Comparison of ENCODE assay signal across 23 cellular contexts in genomic region chr4:100889401-100889800, GRCh38.
A peak's percentile ranks its signal among the peaks of the same experiment; 100 is the strongest.
DNase-seq lines count a peak whose midpoint lies in the region; ATAC-seq and TF ChIP-seq lines count a peak whose summit lies in the region.
"Had no signal": no experiment of that assay in that cellular context is flagged by ENCODE, and none has a peak within 500 bp of the region (broad histone marks: within the 10 kb centered on the region; RNA-seq: fewer than 3 reads in every experiment).

No MANE protein-coding gene starts in this region.

- H3K4me2 ChIP-seq in KMS-11: peak overlapping the region; percentile 6; the same call in 1 of the 2 replicates

- no peaks in the 10 kb centered on the region for H3K36me3 ChIP-seq in KMS-11 (ENCODE audit: insufficient read depth)
- H3K36me3 ChIP-seq: breast epithelium, stomach had no signal

- H3K4me1 Mint-ChIP-seq in activated CD8-positive, alpha-beta memory T cell treated with anti-CD3 and anti-CD28 coated beads, Interleukin-2, amount 10 ng/mL, durations not matched to agents 7 days and 5 days: no peaks in the 10 kb centered on the region
- H3K4me1 Mint-ChIP-seq: CD8-positive, alpha-beta memory T cell; memory B cell; naive thymus-derived CD8-positive, alpha-beta T cell had no signal

- peak; percentile 85 for ATAC-seq in GM18858 (IDR thresholded peaks at IDR 0.05; ENCODE audit: unreplicated experiment)
- peak; percentile 57 for ATAC-seq in GM21528 (IDR thresholded peaks at IDR 0.05; ENCODE audit: low FRiP score, unreplicated experiment)
- ATAC-seq in HG02973 (IDR thresholded peaks at IDR 0.05; ENCODE audit: unreplicated experiment): peak; percentile 65
- ATAC-seq in GM18861 (IDR thresholded peaks at IDR 0.05; ENCODE audit: unreplicated experiment): no peak
- ATAC-seq in activated CD8-positive, alpha-beta memory T cell treated with anti-CD3 and anti-CD28 coated beads, Interleukin-2, amount 10 ng/mL, durations not matched to agents 7 days and 5 days: no peak
- no peak for ATAC-seq in GM19455 (IDR thresholded peaks at IDR 0.05; ENCODE audit: unreplicated experiment)
- ATAC-seq: naive thymus-derived CD8-positive, alpha-beta T cell; SK-N-SH treated with all-trans-retinoic acid at 6 μM for 48 hours had no signal

- no peak overlapping the region; the same call in 1 of the 2 replicates for H2AFZ ChIP-seq in KMS-11 (ENCODE audit: low read depth)

- CTCF ChIA-PET in activated CD8-positive, alpha-beta memory T cell treated with anti-CD3 and anti-CD28 coated beads, Interleukin-2, amount 10 ng/mL, durations not matched to agents 7 days and 5 days (lab: Charles Lee): no interaction called here

- peaks cover 12% of the 10 kb centered on the region for H3K4me1 ChIP-seq in KMS-11 (ENCODE audit: low read depth, poor library complexity, severe bottlenecking)
- H3K4me1 ChIP-seq: breast epithelium, stomach had no signal

- no peak overlapping the region; the same call in 1 of the 2 replicates for H3K27ac ChIP-seq in KMS-11
- H3K27ac ChIP-seq: breast epithelium, stomach had no signal

- no peak overlapping the region for H3K9ac ChIP-seq in KMS-11

- TF ChIP-seq CTCF in KMS-11 (conservative IDR thresholded peaks at IDR 0.05; ENCODE audit: low read depth, low read length): no peak

- peaks cover 25% of the 10 kb centered on the region for H3K9me3 Mint-ChIP-seq in activated CD8-positive, alpha-beta memory T cell treated with anti-CD3 and anti-CD28 coated beads, Interleukin-2, amount 10 ng/mL, durations not matched to agents 7 days and 5 days (ENCODE audit: low read depth)

- peaks cover 3% of the 10 kb centered on the region for H3K27me3 Mint-ChIP-seq in activated CD8-positive, alpha-beta memory T cell treated with anti-CD3 and anti-CD28 coated beads, Interleukin-2, amount 10 ng/mL, durations not matched to agents 7 days and 5 days
- H3K27me3 Mint-ChIP-seq: CD8-positive, alpha-beta memory T cell; memory B cell; type B pancreatic cell had no signal

- H3K4me3 Mint-ChIP-seq in activated CD8-positive, alpha-beta memory T cell treated with anti-CD3 and anti-CD28 coated beads, Interleukin-2, amount 10 ng/mL, durations not matched to agents 7 days and 5 days: no peak overlapping the region
- H3K4me3 Mint-ChIP-seq: CD8-positive, alpha-beta memory T cell; memory B cell; naive thymus-derived CD8-positive, alpha-beta T cell; type B pancreatic cell had no signal

- no peak overlapping the region for H3K27ac Mint-ChIP-seq in activated CD8-positive, alpha-beta memory T cell treated with anti-CD3 and anti-CD28 coated beads, Interleukin-2, amount 10 ng/mL, durations not matched to agents 7 days and 5 days
- H3K27ac Mint-ChIP-seq: CD8-positive, alpha-beta memory T cell; memory B cell; naive thymus-derived CD8-positive, alpha-beta T cell; type B pancreatic cell had no signal

- no peaks in the 10 kb centered on the region for H3K27me3 ChIP-seq in KMS-11 (ENCODE audit: insufficient read depth, low read depth)
- H3K27me3 ChIP-seq: breast epithelium, stomach had no signal

- H3K36me3 Mint-ChIP-seq in activated CD8-positive, alpha-beta memory T cell treated with anti-CD3 and anti-CD28 coated beads, Interleukin-2, amount 10 ng/mL, durations not matched to agents 7 days and 5 days: peaks cover 23% of the 10 kb centered on the region
- H3K36me3 Mint-ChIP-seq: type B pancreatic cell had no signal

- no peaks in the 10 kb centered on the region for H3K79me2 ChIP-seq in KMS-11 (ENCODE audit: insufficient read depth, low read depth)

- in situ Hi-C loops in KBM-7 (cut with MboI; ENCODE audit: low pct_unique_long_range_greater_than_20kb, low sequenced_read_pairs): no loop called here

- no peak for DNase-seq in activated CD8-positive, alpha-beta memory T cell treated with anti-CD3 and anti-CD28 coated beads, Interleukin-2, amount 10 ng/mL, durations not matched to agents 7 days and 5 days
- DNase-seq in KBM-7: no peak
- DNase-seq: activated CD4-positive, CD25-positive, alpha-beta regulatory T cell treated with anti-CD3 and anti-CD28 coated beads, Interleukin-2, amount 50 U/mL, for 72 hours; CD8-positive, alpha-beta memory T cell; foreskin fibroblast; hypothalamus; naive thymus-derived CD8-positive, alpha-beta T cell; NCI-H226; NK-92 treated with Interleukin-12 subunit alpha and Interleukin-12 subunit beta, amount 100 ng/mL, for 24 hours; posterior cingulate gyrus; RPMI8226; stimulated activated CD4-positive, alpha-beta T cell treated with anti-CD3 and anti-CD28 coated beads, Interleukin-2, amount 100 ng/mL, for 24 hours; stomach had no signal

- no peak overlapping the region for H3K4me3 ChIP-seq in KMS-11 (IDR thresholded peaks at IDR 0.05; ENCODE audit: insufficient read depth, low read depth, low read length)
- H3K4me3 ChIP-seq: breast epithelium, stomach had no signal

- no peaks in the 10 kb centered on the region for H4K20me1 ChIP-seq in KMS-11 (ENCODE audit: insufficient read depth)

Comparison
In these comparisons a context has a peak if more than half of its experiments do, and no peak if none do; other contexts are left out.
1. ATAC-seq: peak in GM18858 (single experiment), GM21528 (single experiment) and HG02973 (single experiment); none in GM18861 (single experiment), activated CD8-positive, alpha-beta memory T cell treated with anti-CD3 and anti-CD28 coated beads, Interleukin-2, amount 10 ng/mL, durations not matched to agents 7 days and 5 days (single experiment) and GM19455 (single experiment).